In the genomic region with DNA sequence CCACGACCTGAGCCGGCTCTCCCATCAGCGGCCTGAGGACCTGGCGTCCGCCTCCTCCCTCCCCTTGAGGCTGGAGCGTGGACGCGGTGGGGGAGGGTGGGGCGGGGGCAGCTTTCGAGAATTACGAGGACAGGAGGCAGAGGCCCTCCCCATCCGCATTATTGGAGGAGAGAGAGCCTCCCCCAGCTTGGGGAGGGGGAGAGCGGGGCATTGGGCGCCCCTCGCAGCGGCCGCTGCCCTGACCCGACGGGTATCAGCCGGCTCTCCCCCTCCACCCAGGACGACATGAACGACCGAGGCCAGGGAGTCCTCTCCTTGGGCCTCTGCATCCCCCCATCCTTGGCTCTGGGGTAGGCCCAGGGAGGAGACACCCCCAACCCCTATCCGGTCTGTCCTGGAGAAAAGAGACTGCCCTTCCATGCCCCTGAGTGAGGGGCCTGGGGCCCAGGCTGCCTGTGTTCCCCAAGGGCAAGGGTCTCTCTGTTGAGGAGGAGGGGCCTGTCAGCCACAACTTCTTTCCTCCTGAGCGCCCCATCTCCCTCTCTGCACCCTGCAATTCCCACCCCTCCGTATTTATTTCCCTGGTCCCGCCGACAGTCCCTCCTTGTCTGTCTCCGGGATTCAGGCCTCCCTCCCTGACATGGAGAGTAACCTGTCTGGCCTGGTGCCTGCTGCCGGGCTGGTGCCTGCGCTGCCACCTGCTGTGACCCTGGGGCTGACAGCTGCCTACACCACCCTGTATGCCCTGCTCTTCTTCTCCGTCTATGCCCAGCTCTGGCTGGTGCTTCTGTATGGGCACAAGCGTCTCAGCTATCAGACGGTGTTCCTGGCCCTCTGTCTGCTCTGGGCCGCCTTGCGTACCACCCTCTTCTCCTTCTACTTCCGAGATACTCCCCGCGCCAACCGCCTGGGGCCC, we compare ENCODE assay signal across 6 cellular contexts. TPM values are rescaled to one million over a fixed set of nuclear protein-coding genes. Genes with fewer than 3 reads are reported as not detected.
DNase-seq lines count a peak whose midpoint lies in the region; ATAC-seq and TF ChIP-seq lines count a peak whose summit lies in the region.

No MANE protein-coding gene starts in this region.

- no peak overlapping the region for H2AK5ac ChIP-seq in H9 (ENCODE audit: insufficient read length, low read length)

- intact Hi-C loops in Panc1 (cut with micrococcal nuclease; ENCODE audit: unreplicated experiment): no loop called here

- H3K4ac ChIP-seq in H9 (ENCODE audit: low read depth, low read length): no peak overlapping the region

- no peak overlapping the region for H2BK15ac ChIP-seq in H9 (ENCODE audit: low read depth, low read length)

- H3K79me1 ChIP-seq in H9 (ENCODE audit: insufficient read depth, low read depth, low read length, poor library complexity, severe bottlenecking): no peaks in the 10 kb centered on the region

- H3K56ac ChIP-seq in H9 (ENCODE audit: insufficient read length, low read depth, low read length): no peak overlapping the region

- BruUV-seq in Panc1 (replicated peaks; lab: Mats Ljungman, UMichigan): no TSS peak

- TF ChIP-seq EP300 in suprapubic skin (IDR thresholded peaks at IDR 0.05): no peak

- no CpG with 5 or more reads among the region's 40 CpGs for WGBS in H9 (ENCODE audit: extremely low coverage, insufficient read length, low lambda C conversion rate)
- 32% methylated on average over 23 of the region's 40 CpGs for WGBS in suprapubic skin

- no peak overlapping the region for H2BK12ac ChIP-seq in H9 (ENCODE audit: insufficient read length, low read depth, low read length)

- no peak overlapping the region; a peak in 1 of 7 replicates for H3K27ac Mint-ChIP-seq in H9

- peaks cover 30% of the 10 kb centered on the region for H3K27me3 Mint-ChIP-seq in H9 (ENCODE audit: low read depth)

- no peaks in the 10 kb centered on the region for H3K9me3 ChIP-seq in H9 (ENCODE audit: control insufficient read depth, low read depth, low read length)
- no peaks in the 10 kb centered on the region for H3K9me3 ChIP-seq in Panc1 (ENCODE audit: control insufficient read depth, insufficient read depth, low read depth, low read length)
- no peaks in the 10 kb centered on the region for H3K9me3 ChIP-seq in suprapubic skin

- H3K14ac ChIP-seq in H9 (ENCODE audit: insufficient read depth, low read length): no peak overlapping the region

- H3K27me3 ChIP-seq in H9 (ENCODE audit: insufficient read depth, low read length) (peaks cover 12% of the 10 kb centered on the region; the same call in 1 of the 2 replicates), Panc1 (ENCODE audit: control insufficient read depth, insufficient read depth, low read length) (no peaks in the 10 kb centered on the region), suprapubic skin (peaks cover 2% of the 10 kb centered on the region)

- peak overlapping the region; percentile 57 to 98 for H3K4me3 ChIP-seq in Panc1 (ENCODE audit: low read depth in 2 of 2, low read length in 2 of 2)
- H3K4me3 ChIP-seq in foreskin fibroblast (ENCODE audit: low read depth in 1 of 2, low read length in 2 of 2): peak overlapping the region; percentile 60 to 83
- H3K4me3 ChIP-seq in suprapubic skin: peak overlapping the region; percentile 81

- H3K4me1 ChIP-seq in H9 (ENCODE audit: insufficient read depth, low read length) (no peaks in the 10 kb centered on the region), Panc1 (ENCODE audit: control insufficient read depth, insufficient read depth, low read length) (peaks cover 28% of the 10 kb centered on the region), suprapubic skin (peaks cover 34% of the 10 kb centered on the region)

- no peak overlapping the region for H4K8ac ChIP-seq in H9 (replicated peaks; ENCODE audit: insufficient read length, low read depth, low read length)

- peak overlapping the region; percentile 53 for H3K4me2 ChIP-seq in H9 (ENCODE audit: insufficient read depth, insufficient read length, low read length)

- peaks cover 12 to 16% of the 10 kb centered on the region in 2 experiments for H3K4me1 Mint-ChIP-seq in H9

- TF ChIP-seq CTCF in H9 (conservative IDR thresholded peaks at IDR 0.05) (no peak), Panc1 (IDR thresholded peaks at IDR 0.05) (no peak; the same call in 1 of the 2 replicates), foreskin fibroblast (IDR thresholded peaks at IDR 0.05; ENCODE audit: low read depth, low read length) (no peak), suprapubic skin (IDR thresholded peaks at IDR 0.05) (no peak)

- in situ Hi-C loops in Panc1 (cut with HindIII; ENCODE audit: low pct_unique_long_range_greater_than_20kb, low sequenced_read_pairs): no loop called here

- no peak overlapping the region for H3K23ac ChIP-seq in H9 (ENCODE audit: insufficient read length, low read depth, low read length)

- CTCF ChIA-PET in Panc1 (lab: Charles Lee): interaction anchor here (0.6 to 1.0 kb wide), 4 partner anchors 15 to 32 kb away, joined by 3 to 20 read pairs (median 5); a partner anchor contains a TSS

- DNase-seq in H9: no peak
- DNase-seq in Panc1 (ENCODE audit: low read depth, low spot score): no peak
- no peak for DNase-seq in foreskin fibroblast
- DNase-seq in suprapubic skin (ENCODE audit: low spot score in 2 of 2): no peak
- no peak for DNase-seq in kidney glomerular epithelial cell (lab: John Stamatoyannopoulos, UW)

- no peak overlapping the region for H3T11ph ChIP-seq in H9 (ENCODE audit: low read length)

- no peak overlapping the region for H2BK120ac ChIP-seq in H9 (ENCODE audit: low read depth, low read length, poor library complexity, severe bottlenecking)

- H2AFZ ChIP-seq in H9 (ENCODE audit: low read length): no peak overlapping the region

- no peak overlapping the region for H4K91ac ChIP-seq in H9 (ENCODE audit: insufficient read length, low read depth, low read length)

- no peak overlapping the region for H3K9ac ChIP-seq in H9 (ENCODE audit: extremely low read depth, insufficient read length, low read length)

- H3K18ac ChIP-seq in H9 (ENCODE audit: insufficient read length, low read depth, low read length): no peak overlapping the region

- peak; percentile 9; the same call in 1 of the 2 replicates for ATAC-seq in Panc1
- no peak for ATAC-seq in GM21825 (IDR thresholded peaks at IDR 0.05; ENCODE audit: unreplicated experiment)

- POLR2A ChIA-PET in Panc1 (lab: Charles Lee): interaction anchor here (0.7 to 1.5 kb wide), 2 partner anchors 17 to 32 kb away, joined by 5 to 10 read pairs; a partner anchor contains a TSS

- H4K20me1 ChIP-seq in H9 (ENCODE audit: control insufficient read depth, insufficient read depth, insufficient read length): no peaks in the 10 kb centered on the region

- TF ChIP-seq POLR2A in suprapubic skin (IDR thresholded peaks at IDR 0.05): no peak

- H3K4me3 Mint-ChIP-seq in H9: peak overlapping the region; percentile 79 to 82

- no peak overlapping the region for H2BK20ac ChIP-seq in H9 (ENCODE audit: low read depth, low read length, poor library complexity, severe bottlenecking)

- H3K36me3 ChIP-seq in Panc1 (ENCODE audit: control insufficient read depth, insufficient read depth, low read length) (no peaks in the 10 kb centered on the region; the same call in 1 of the 2 replicates), suprapubic skin (peaks cover 6% of the 10 kb centered on the region)

- H3K23me2 ChIP-seq in H9 (ENCODE audit: insufficient read length, low read depth, low read length, poor library complexity, severe bottlenecking): peaks cover 15% of the 10 kb centered on the region

- H3K9me3 Mint-ChIP-seq in H9: no peaks in the 10 kb centered on the region; a peak in 2 of 5 replicates

- H3K27ac ChIP-seq in H9 (ENCODE audit: insufficient read length, low read depth, low read length) (no peak overlapping the region), Panc1 (ENCODE audit: low read length) (peak overlapping the region; percentile 82), suprapubic skin (peak overlapping the region; percentile 92)

- no peaks in the 10 kb centered on the region for H3K79me2 ChIP-seq in H9 (ENCODE audit: insufficient read depth, low read length)

- H3K36me3 Mint-ChIP-seq in H9 (ENCODE audit: insufficient read depth in 1 of 3, low read depth in 3 of 3): peaks cover 2 to 16% (median 11%) of the 10 kb centered on the region in 3 experiments

- no peak overlapping the region for H2BK5ac ChIP-seq in H9 (ENCODE audit: insufficient read length, low read length)

- H4K5ac ChIP-seq in H9 (ENCODE audit: insufficient read length, low read depth, low read length): no peak overlapping the region

RNA-seq across cellular contexts. Expression of a gene that starts 0.5 kb away (rescaled TPM):
- total RNA-seq in H9 (2021) (39.6 and 49.7 TPM in 2 replicates), Panc1 (2021; ENCODE audit: unreplicated experiment) (183 TPM), suprapubic skin (10 to 100 TPM; 17.8 to 30.0 (median 19.7) TPM)
- 237 TPM for polyA plus RNA-seq in Panc1 (2012; ENCODE audit: insufficient read length)

RNA-seq across cellular contexts. Expression of a gene that starts 1.7 kb away (rescaled TPM):
- 23.3 and 25.0 TPM in 2 replicates for total RNA-seq in H9 (2021)
- 77.7 TPM for total RNA-seq in Panc1 (2021; ENCODE audit: unreplicated experiment)
- 86.9 TPM for polyA plus RNA-seq in Panc1 (2012; ENCODE audit: insufficient read length)
- 10 to 100 TPM; 57.1 to 71.9 (median 64.4) TPM for total RNA-seq in suprapubic skin

RNA-seq across cellular contexts. Expression of a gene that starts 5.0 kb away (rescaled TPM):
- total RNA-seq in H9 (2021): 0.28 and 0.31 TPM in 2 replicates
- total RNA-seq in Panc1 (2021; ENCODE audit: unreplicated experiment): 1.1 TPM
- 1.3 TPM for polyA plus RNA-seq in Panc1 (2012; ENCODE audit: insufficient read length)
- not detected for total RNA-seq in suprapubic skin

RNA-seq across cellular contexts. Expression of a gene that starts 14.0 kb away (rescaled TPM):
- 0.92 and 1.3 TPM in 2 replicates for total RNA-seq in H9 (2021)
- total RNA-seq in Panc1 (2021; ENCODE audit: unreplicated experiment): 0.64 TPM
- 3.0 TPM for polyA plus RNA-seq in Panc1 (2012; ENCODE audit: insufficient read length)
- not detected for total RNA-seq in suprapubic skin

RNA-seq across cellular contexts. Expression of a gene that starts 19.2 kb away (rescaled TPM):
- total RNA-seq in H9 (2021) (42.3 and 44.0 TPM in 2 replicates), Panc1 (2021; ENCODE audit: unreplicated experiment) (81.6 TPM), suprapubic skin (10 to 100 TPM; 65.0 to 93.6 (median 74.3) TPM)
- polyA plus RNA-seq in Panc1 (2012; ENCODE audit: insufficient read length): 60.2 TPM
